In the genomic region with DNA sequence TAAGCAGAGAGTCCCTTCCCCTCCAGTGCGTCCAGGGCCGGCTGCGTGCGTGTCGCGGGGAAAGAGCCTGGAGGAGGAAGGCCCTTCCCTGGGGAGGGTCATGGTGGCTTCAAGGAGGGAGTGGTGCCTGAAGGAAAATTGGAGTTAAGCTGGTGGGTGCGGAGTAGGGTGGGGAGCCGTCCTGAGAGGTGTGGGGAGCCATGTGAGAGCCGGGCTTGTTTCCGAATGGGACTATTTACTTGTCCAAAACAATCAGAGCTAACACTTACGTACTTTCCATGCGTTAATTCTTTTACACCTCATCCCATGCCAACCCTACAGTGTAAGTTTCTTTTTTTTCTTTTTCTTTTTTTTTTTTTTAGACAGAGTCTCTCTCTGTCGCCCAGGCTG, we compare ENCODE assay signal across 8 cellular contexts. TPM values are rescaled to one million over a fixed set of nuclear protein-coding genes. Genes with fewer than 3 reads are reported as not detected.
DNase-seq lines count a peak whose midpoint lies in the region; ATAC-seq and TF ChIP-seq lines count a peak whose summit lies in the region.

No MANE protein-coding gene starts in this region.

- peak; percentile 61 for DNase-seq in CD1c-positive myeloid dendritic cell (ENCODE audit: extremely low spot score)
- no peak for DNase-seq in SJSA1 (ENCODE audit: low read depth in 1 of 2, low spot score in 2 of 2)
- no peak for DNase-seq in epithelial cell of proximal tubule (ENCODE audit: low read depth)
- DNase-seq in osteocyte (ENCODE audit: extremely low spot score, unreplicated experiment): no peak
- no peak for DNase-seq in pons (ENCODE audit: low spot score)
- DNase-seq in DMS153 (lab: John Stamatoyannopoulos, UW): no peak
- DNase-seq in inferior parietal cortex (ENCODE audit: extremely low spot score): no peak

- ATAC-seq in GM21529 (IDR thresholded peaks at IDR 0.05; ENCODE audit: unreplicated experiment): peak; percentile 22

- H3K36me3 Mint-ChIP-seq in osteocyte (ENCODE audit: unreplicated experiment): peaks cover 24% of the 10 kb centered on the region

- peaks cover 16% of the 10 kb centered on the region for H3K4me1 ChIP-seq in SJSA1 (replicated peaks)

- H3K27ac ChIP-seq in SJSA1: peak overlapping the region; percentile 53

- H3K9me3 ChIP-seq in SJSA1 (replicated peaks): no peaks in the 10 kb centered on the region

- H3K4me3 Mint-ChIP-seq in osteocyte (ENCODE audit: unreplicated experiment): peak overlapping the region; percentile 99

- H3K9me3 Mint-ChIP-seq in osteocyte (ENCODE audit: unreplicated experiment): no peaks in the 10 kb centered on the region

- peaks cover 36% of the 10 kb centered on the region for H3K4me1 Mint-ChIP-seq in osteocyte (ENCODE audit: unreplicated experiment)

- H3K36me3 ChIP-seq in SJSA1: peaks cover 53% of the 10 kb centered on the region

- H3K27me3 Mint-ChIP-seq in osteocyte (ENCODE audit: unreplicated experiment): no peaks in the 10 kb centered on the region

- H3K4me3 ChIP-seq in SJSA1 (peak overlapping the region; percentile 80), epithelial cell of proximal tubule (ENCODE audit: low read depth, low read length) (peak overlapping the region; percentile 100)

- no peaks in the 10 kb centered on the region for H3K27me3 ChIP-seq in SJSA1 (replicated peaks)

- no peak for TF ChIP-seq CTCF in epithelial cell of proximal tubule (conservative IDR thresholded peaks at IDR 0.05; ENCODE audit: low read depth, low read length)
- TF ChIP-seq CTCF in osteocyte (IDR thresholded peaks at IDR 0.05): no peak

- H3K27ac Mint-ChIP-seq in osteocyte (ENCODE audit: unreplicated experiment): peak overlapping the region; percentile 94

RNA-seq across cellular contexts. Expression of gene IGHMBP2, which starts 0.8 kb away (rescaled TPM):
- 16.4 and 30.2 TPM in 2 replicates for total RNA-seq in SJSA1 (2014; rRNA removed; shearing (Covaris generic))
- 10.3 and 12.1 TPM in 2 replicates for total RNA-seq in epithelial cell of proximal tubule
- 29.7 and 30.5 TPM in 2 replicates for total RNA-seq in osteocyte

RNA-seq across cellular contexts. Expression of gene MRPL21, which starts 0.8 kb away (rescaled TPM):
- 139 and 170 TPM in 2 replicates for total RNA-seq in SJSA1 (2014; rRNA removed; shearing (Covaris generic))
- total RNA-seq in epithelial cell of proximal tubule (80.1 and 107 TPM in 2 replicates), osteocyte (43.8 and 50.3 TPM in 2 replicates)
